Comparison of ENCODE assay signal across 8 cellular contexts in genomic region chr1:27605796-27606707, GRCh38. TPM values are rescaled to one million over a fixed set of nuclear protein-coding genes. Genes with fewer than 3 reads are reported as not detected.
DNase-seq lines count a peak whose midpoint lies in the region; ATAC-seq and TF ChIP-seq lines count a peak whose summit lies in the region.

No MANE protein-coding gene starts in this region.

- H3K9ac ChIP-seq in HUES64 (ENCODE audit: low read depth, low read length): peak overlapping the region; percentile 36; the same call in 1 of the 2 replicates

- H3K4me1 ChIP-seq in HUES64 (ENCODE audit: insufficient read depth, low read length) (peaks cover 37% of the 10 kb centered on the region), Peyer's patch (peaks cover 5 to 32% (median 21%) of the 10 kb centered on the region in 4 donors), psoas muscle (peaks cover 3% of the 10 kb centered on the region)

- H3K4me3 ChIP-seq in HUES64 (ENCODE audit: low read length) (peak overlapping the region; percentile 41), Peyer's patch (no peak overlapping the region), psoas muscle (no peak overlapping the region)

- peak overlapping the region; percentile 70; the same call in 1 of the 2 replicates for H3K27ac ChIP-seq in HUES64 (ENCODE audit: low read depth, low read length)
- H3K27ac ChIP-seq in Peyer's patch: no peak overlapping the region
- no peak overlapping the region for H3K27ac ChIP-seq in psoas muscle

- H3K27me3 ChIP-seq in HUES64 (ENCODE audit: insufficient read depth, low read length): no peaks in the 10 kb centered on the region
- no peaks in the 10 kb centered on the region for H3K27me3 ChIP-seq in Peyer's patch
- H3K27me3 ChIP-seq in psoas muscle (ENCODE audit: insufficient read depth in 3 of 3, low read length in 2 of 3): no peaks in the 10 kb centered on the region

- intact Hi-C loops in activated T-helper 2 cell treated with anti-CD3 and anti-CD28 coated beads, Interferon-gamma antibody, Interleukin-2, Interleukin-4, amounts not matched to agents 10 μg/mL and 5 μg/mL and 100 μg/mL, durations not matched to agents 14 hours and 24 hours and 36 hours (cut with micrococcal nuclease): loop anchor here (1.0 to 5.0 kb wide), 4 partner anchors 50 to 304 kb away; no protein-coding TSS in a partner anchor
- intact Hi-C loops in psoas muscle (cut with DNase I): loop anchor here (2.0 to 5.0 kb wide), 5 partner anchors 114 to 309 kb away; partner anchors contain the start of genes GPR3 (in 1 of the 2) and WASF2 (in 1 of the 2)

- peaks cover 24% of the 10 kb centered on the region for H3K4me1 Mint-ChIP-seq in activated T-helper 2 cell treated with anti-CD3 and anti-CD28 coated beads, Interferon-gamma antibody, Interleukin-2, Interleukin-4, amounts not matched to agents 10 μg/mL and 5 μg/mL and 100 μg/mL, durations not matched to agents 14 hours and 24 hours and 36 hours (ENCODE audit: low read depth)

- in situ Hi-C loops in Caki2 (cut with HindIII; ENCODE audit: low pct_unique_long_range_greater_than_20kb, low sequenced_read_pairs): no loop called here

- TF ChIP-seq POLR2A in Peyer's patch (IDR thresholded peaks at IDR 0.05): no peak

- peak overlapping the region; percentile 94 for H3K4me3 Mint-ChIP-seq in activated T-helper 2 cell treated with anti-CD3 and anti-CD28 coated beads, Interferon-gamma antibody, Interleukin-2, Interleukin-4, amounts not matched to agents 10 μg/mL and 5 μg/mL and 100 μg/mL, durations not matched to agents 14 hours and 24 hours and 36 hours (ENCODE audit: low read depth)

- H3K36me3 Mint-ChIP-seq in activated T-helper 2 cell treated with anti-CD3 and anti-CD28 coated beads, Interferon-gamma antibody, Interleukin-2, Interleukin-4, amounts not matched to agents 10 μg/mL and 5 μg/mL and 100 μg/mL, durations not matched to agents 14 hours and 24 hours and 36 hours (ENCODE audit: low read depth): no peaks in the 10 kb centered on the region

- no peak for ATAC-seq in psoas muscle
- no peak for ATAC-seq in GM21515 (IDR thresholded peaks at IDR 0.05; ENCODE audit: unreplicated experiment)

- TF ChIP-seq CTCF in Peyer's patch (IDR thresholded peaks at IDR 0.05) (peak; percentile 68 to 92 (median 83)), psoas muscle (IDR thresholded peaks at IDR 0.05) (peak; percentile 84)

- H3K9me3 ChIP-seq in HUES64 (ENCODE audit: insufficient read depth, low read depth, low read length): no peaks in the 10 kb centered on the region
- H3K9me3 ChIP-seq in Peyer's patch: no peaks in the 10 kb centered on the region
- no peaks in the 10 kb centered on the region for H3K9me3 ChIP-seq in psoas muscle

- H3K36me3 ChIP-seq in HUES64 (ENCODE audit: insufficient read depth, low read length) (no peaks in the 10 kb centered on the region), Peyer's patch (no peaks in the 10 kb centered on the region), psoas muscle (ENCODE audit: insufficient read depth in 1 of 2, low read depth in 1 of 2) (no peaks in the 10 kb centered on the region)

- H3K9me3 Mint-ChIP-seq in activated T-helper 2 cell treated with anti-CD3 and anti-CD28 coated beads, Interferon-gamma antibody, Interleukin-2, Interleukin-4, amounts not matched to agents 10 μg/mL and 5 μg/mL and 100 μg/mL, durations not matched to agents 14 hours and 24 hours and 36 hours: no peaks in the 10 kb centered on the region

- H3K27ac Mint-ChIP-seq in activated T-helper 2 cell treated with anti-CD3 and anti-CD28 coated beads, Interferon-gamma antibody, Interleukin-2, Interleukin-4, amounts not matched to agents 10 μg/mL and 5 μg/mL and 100 μg/mL, durations not matched to agents 14 hours and 24 hours and 36 hours: no peak overlapping the region

- DNase-seq in Caki2 (ENCODE audit: low read depth) (peak; percentile 50), Peyer's patch (peak in 2 of 3 donors; percentile 61 to 76), foreskin melanocyte (peak; percentile 46), psoas muscle (no peak), NCI-H187 (lab: John Stamatoyannopoulos, UW) (no peak)
- peak; percentile 42 for DNase-seq in activated T-helper 2 cell treated with anti-CD3 and anti-CD28 coated beads, Interferon-gamma antibody, Interleukin-2, Interleukin-4, amounts not matched to agents 10 μg/mL and 5 μg/mL and 100 μg/mL, durations not matched to agents 14 hours and 24 hours and 36 hours (ENCODE audit: low spot score)

- H3K27me3 Mint-ChIP-seq in activated T-helper 2 cell treated with anti-CD3 and anti-CD28 coated beads, Interferon-gamma antibody, Interleukin-2, Interleukin-4, amounts not matched to agents 10 μg/mL and 5 μg/mL and 100 μg/mL, durations not matched to agents 14 hours and 24 hours and 36 hours (ENCODE audit: low read depth): peaks cover 2% of the 10 kb centered on the region

- WGBS in HUES64: under 1% methylated on average over 11 of the region's 11 CpGs
- 10 to 16% (median 11%) methylated on average over 11 of the region's 11 CpGs for WGBS in psoas muscle, 3 donors

RNA-seq across cellular contexts. Expression of gene AHDC1, which starts 2.1 kb away (rescaled TPM):
- 0.32 and 0.41 TPM in 2 replicates for total RNA-seq in Caki2 (2014; rRNA removed; shearing (Covaris generic); ENCODE audit: low replicate concordance)
- polyA plus RNA-seq in HUES64 (2013, experiment 1 of 2): 23.6 TPM
- 29.1 TPM for polyA plus RNA-seq in HUES64 (2013, experiment 2 of 2)
- total RNA-seq in Peyer's patch: 10 to 100 TPM in 3 of 4 donors, 1 to 10 TPM in 1; 7.0 to 21.5 (median 12.0) TPM
- total RNA-seq in activated T-helper 2 cell treated with anti-CD3 and anti-CD28 coated beads, Interferon-gamma antibody, Interleukin-2, Interleukin-4, amounts not matched to agents 10 μg/mL and 5 μg/mL and 100 μg/mL, durations not matched to agents 14 hours and 24 hours and 36 hours: 28.5 and 29.3 TPM in 2 replicates
- total RNA-seq in psoas muscle: 10 to 100 TPM; 35.9 to 65.2 (median 59.0) TPM
- polyA plus RNA-seq in psoas muscle: 10 to 100 TPM in 1 of 3 donors, 1 to 10 TPM in 2; 6.4 to 19.8 (median 9.7) TPM

RNA-seq across cellular contexts. Expression of gene FGR, which starts 28.9 kb away (rescaled TPM):
- total RNA-seq in Caki2 (2014; rRNA removed; shearing (Covaris generic); ENCODE audit: low replicate concordance): not detected in 2 replicates
- polyA plus RNA-seq in HUES64 (2013, experiment 1 of 2): 0.10 TPM
- polyA plus RNA-seq in HUES64 (2013, experiment 2 of 2): 0.25 TPM
- total RNA-seq in Peyer's patch (10 to 100 TPM in 1 of 4 donors, 1 to 10 TPM in 3; 1.1 to 38.8 (median 4.7) TPM), psoas muscle (1 to 10 TPM; 1.3 to 3.5 (median 3.1) TPM)
- 0.07 and 0.25 TPM in 2 replicates for total RNA-seq in activated T-helper 2 cell treated with anti-CD3 and anti-CD28 coated beads, Interferon-gamma antibody, Interleukin-2, Interleukin-4, amounts not matched to agents 10 μg/mL and 5 μg/mL and 100 μg/mL, durations not matched to agents 14 hours and 24 hours and 36 hours
- polyA plus RNA-seq in psoas muscle: 1 to 10 TPM; 1.7 to 3.8 (median 2.0) TPM

Comparison
In these comparisons a context has a peak if more than half of its experiments do, and no peak if none do; other contexts are left out.
1. DNase-seq: peak in Caki2 (single experiment), Peyer's patch (2 of 3), activated T-helper 2 cell treated with anti-CD3 and anti-CD28 coated beads, Interferon-gamma antibody, Interleukin-2, Interleukin-4, amounts not matched to agents 10 μg/mL and 5 μg/mL and 100 μg/mL, durations not matched to agents 14 hours and 24 hours and 36 hours (single experiment) and foreskin melanocyte (single experiment); none in psoas muscle (0 of 2) and NCI-H187 (0 of 2).